Comparison of ENCODE assay signal across 31 cellular contexts in genomic region chr6:68506911-68507310, GRCh38.
"Had no signal": no experiment of that assay in that cellular context is flagged by ENCODE, and none has a peak within 500 bp of the region (broad histone marks: within the 10 kb centered on the region; RNA-seq: fewer than 3 reads in every experiment).

No MANE protein-coding gene starts in this region.

- H3K27ac ChIP-seq: adrenal gland, body of pancreas, brain microvascular endothelial cell, breast epithelium, VCaP had no signal

- H3K4me1 ChIP-seq: adrenal gland, body of pancreas, breast epithelium had no signal

- H3K27me3 ChIP-seq: adrenal gland, body of pancreas, brain microvascular endothelial cell, breast epithelium had no signal

- H3K36me3 ChIP-seq: adrenal gland, brain microvascular endothelial cell, breast epithelium had no signal

- ATAC-seq: activated CD8-positive, alpha-beta T cell treated with anti-CD3 and anti-CD28 coated beads for 36 hours; activated naive CD4-positive, alpha-beta T cell treated with anti-CD3 and anti-CD28 coated beads, Interleukin-2, amount 50 U/mL, for 72 hours; activated T-cell treated with anti-CD3 and anti-CD28 coated beads, Interleukin-2, amount 50 U/mL, for 4 hours; activated T-cell treated with anti-CD3 and anti-CD28 coated beads, Interleukin-2, amount 50 U/mL, for 72 hours; activated T-helper 17 cell treated with anti-CD3 and anti-CD28 coated beads, Interleukin-2, amount 50 U/mL, for 72 hours; body of pancreas had no signal

- H3K4me3 ChIP-seq: adrenal gland, body of pancreas, breast epithelium had no signal

- DNase-seq: activated B cell treated with CpG ODN at 0.5 μM for 24 hours; activated CD4-positive, alpha-beta memory T cell treated with anti-CD3 and anti-CD28 coated beads for 36 hours; activated CD4-positive, alpha-beta T cell treated with anti-CD3 and anti-CD28 coated beads for 4 hours; activated CD4-positive, alpha-beta T cell treated with anti-CD3 and anti-CD28 coated beads, Interleukin-2, amount 10 ng/mL, durations not matched to agents 24 days and 14 days; activated CD4-positive, alpha-beta T cell treated with anti-CD3 and anti-CD28 coated beads, Interleukin-2, amount 50 U/mL, for 1 hour; activated CD4-positive, alpha-beta T cell treated with anti-CD3 and anti-CD28 coated beads, Interleukin-2, amount 50 U/mL, for 4 hours; activated CD4-positive, CD25-positive, alpha-beta regulatory T cell treated with anti-CD3 and anti-CD28 coated beads, Interleukin-2, amount 50 U/mL, for 72 hours; activated CD8-positive, alpha-beta memory T cell treated with anti-CD3 and anti-CD28 coated beads, Interleukin-2, amount 50 U/mL, for 4 hours; activated CD8-positive, alpha-beta T cell treated with anti-CD3 and anti-CD28 coated beads for 36 hours; activated effector memory CD4-positive, alpha-beta T cell treated with anti-CD3 and anti-CD28 coated beads, Interleukin-2, amount 50 U/mL, for 16 hours; activated gamma-delta T cell treated with Interleukin-2 at 50 U/mL for 16 hours; activated naive CD4-positive, alpha-beta T cell; activated naive CD4-positive, alpha-beta T cell treated with anti-CD3 and anti-CD28 coated beads for 36 hours; activated naive CD4-positive, alpha-beta T cell treated with anti-CD3 and anti-CD28 coated beads, Interleukin-2, amount 50 U/mL, for 16 hours; activated naive CD8-positive, alpha-beta T cell treated with anti-CD3 and anti-CD28 coated beads for 36 hours; activated T-cell treated with anti-CD3 and anti-CD28 coated beads for 4 hours; activated T-cell treated with anti-CD3 and anti-CD28 coated beads, Interleukin-2, amount 50 U/mL, for 1 hour; activated T-cell treated with anti-CD3 and anti-CD28 coated beads, Interleukin-2, amount 50 U/mL, for 4 hours; activated T-cell treated with anti-CD3 and anti-CD28 coated beads, Interleukin-2, amount 50 U/mL, for 72 hours; adrenal gland; amniotic stem cell; aorta; body of pancreas; brain microvascular endothelial cell; central memory CD4-positive, alpha-beta T cell; T-helper 2 cell; T-helper 9 cell had no signal

- H3K9me3 ChIP-seq: adrenal gland, breast epithelium had no signal
